Comparison of ENCODE assay signal across 8 cellular contexts in genomic region chr10:69022611-69023010, GRCh38.
"Had no signal": no experiment of that assay in that cellular context is flagged by ENCODE, and none has a peak within 500 bp of the region (broad histone marks: within the 10 kb centered on the region; RNA-seq: fewer than 3 reads in every experiment).

No MANE protein-coding gene starts in this region.

- ATAC-seq: GM12878 had no signal

- FAIRE-seq: G401.6, GM12878, GM12891, GM12892, GM18507, GM19239 had no signal

- DNase-seq: GDM1, GF-D8 had no signal

- H3K4me3 ChIP-seq: GM12878 had no signal
